31 cellular contexts compared by ENCODE assay signal in genomic region chr14:64185184-64185583, GRCh38.
"Had no signal": no experiment of that assay in that cellular context is flagged by ENCODE, and none has a peak within 500 bp of the region (broad histone marks: within the 10 kb centered on the region; RNA-seq: fewer than 3 reads in every experiment).

No MANE protein-coding gene starts in this region.

- H3K9me3 Mint-ChIP-seq: activated B cell treated with CpG ODN at 0.5 μM for 24 hours; activated CD8-positive, alpha-beta T cell treated with anti-CD3 and anti-CD28 coated beads for 36 hours; activated naive CD4-positive, alpha-beta T cell treated with anti-CD3 and anti-CD28 coated beads, Interleukin-2, amount 50 U/mL, for 24 hours; activated naive CD8-positive, alpha-beta T cell treated with anti-CD3 and anti-CD28 coated beads, Interleukin-2, amount 10 ng/mL, durations not matched to agents 7 days and 5 days; activated T-cell treated with anti-CD3 and anti-CD28 coated beads, Interleukin-2, amount 50 U/mL, for 24 hours had no signal

- FAIRE-seq: astrocyte, RCC 7860 had no signal

- H3K4me3 Mint-ChIP-seq: activated B cell treated with CpG ODN at 0.5 μM for 24 hours; activated CD8-positive, alpha-beta T cell treated with anti-CD3 and anti-CD28 coated beads for 36 hours; activated naive CD4-positive, alpha-beta T cell treated with anti-CD3 and anti-CD28 coated beads, Interleukin-2, amount 50 U/mL, for 24 hours; activated naive CD8-positive, alpha-beta T cell treated with anti-CD3 and anti-CD28 coated beads, Interleukin-2, amount 10 ng/mL, durations not matched to agents 7 days and 5 days; activated T-cell treated with anti-CD3 and anti-CD28 coated beads, Interleukin-2, amount 50 U/mL, for 24 hours had no signal

- H3K27ac ChIP-seq: breast epithelium, RWPE1, VCaP had no signal

- H3K4me1 Mint-ChIP-seq: activated B cell treated with CpG ODN at 0.5 μM for 24 hours; activated naive CD4-positive, alpha-beta T cell treated with anti-CD3 and anti-CD28 coated beads, Interleukin-2, amount 50 U/mL, for 24 hours had no signal

- DNase-seq: activated B cell treated with CpG ODN at 0.5 μM for 24 hours; activated CD4-positive, alpha-beta T cell treated with anti-CD3 and anti-CD28 coated beads for 48 hours; activated CD4-positive, alpha-beta T cell treated with anti-CD3 and anti-CD28 coated beads, Interleukin-2, amount 50 U/mL, for 4 hours; activated CD4-positive, CD25-positive, alpha-beta regulatory T cell treated with anti-CD3 and anti-CD28 coated beads, Interleukin-2, amount 50 U/mL, for 72 hours; activated CD8-positive, alpha-beta T cell treated with anti-CD3 and anti-CD28 coated beads for 36 hours; activated naive CD8-positive, alpha-beta T cell treated with anti-CD3 and anti-CD28 coated beads, Interleukin-2, amount 10 ng/mL, durations not matched to agents 7 days and 5 days; activated T-cell treated with anti-CD3 and anti-CD28 coated beads, Interleukin-2, amount 50 U/mL, for 24 hours; amygdala; body of pancreas; cerebellar nuclear complex; Karpas-422; KBM-7; NCI-H1105; NCI-H1417 treated with DMSO at 0.1 percent for 48 hours; NCI-H1930; NCI-H2081 treated with DMSO at 0.1 percent for 48 hours; NCI-H510A; NCI-H526; NCI-H748 treated with DMSO at 0.1 percent for 48 hours; NK-92 treated with Interleukin-12 subunit alpha and Interleukin-12 subunit beta, amount 100 ng/mL, for 24 hours; PC-3; SIG-M5; SW 1271; T-helper 9 cell had no signal

- H3K9me3 ChIP-seq: body of pancreas, breast epithelium had no signal

- H3K4me3 ChIP-seq: body of pancreas, breast epithelium had no signal

- H3K4me1 ChIP-seq: breast epithelium had no signal

- H3K27me3 Mint-ChIP-seq: activated B cell treated with CpG ODN at 0.5 μM for 24 hours; activated CD8-positive, alpha-beta T cell treated with anti-CD3 and anti-CD28 coated beads for 36 hours; activated naive CD4-positive, alpha-beta T cell treated with anti-CD3 and anti-CD28 coated beads, Interleukin-2, amount 50 U/mL, for 24 hours; activated naive CD8-positive, alpha-beta T cell treated with anti-CD3 and anti-CD28 coated beads, Interleukin-2, amount 10 ng/mL, durations not matched to agents 7 days and 5 days; activated T-cell treated with anti-CD3 and anti-CD28 coated beads, Interleukin-2, amount 50 U/mL, for 24 hours had no signal

- ATAC-seq: activated CD8-positive, alpha-beta T cell treated with anti-CD3 and anti-CD28 coated beads for 36 hours; body of pancreas; PC-3; Right ventricle myocardium inferior had no signal

- H3K27me3 ChIP-seq: body of pancreas, breast epithelium had no signal

- H3K27ac Mint-ChIP-seq: activated B cell treated with CpG ODN at 0.5 μM for 24 hours; activated CD8-positive, alpha-beta T cell treated with anti-CD3 and anti-CD28 coated beads for 36 hours; activated naive CD4-positive, alpha-beta T cell treated with anti-CD3 and anti-CD28 coated beads, Interleukin-2, amount 50 U/mL, for 24 hours; activated naive CD8-positive, alpha-beta T cell treated with anti-CD3 and anti-CD28 coated beads, Interleukin-2, amount 10 ng/mL, durations not matched to agents 7 days and 5 days; activated T-cell treated with anti-CD3 and anti-CD28 coated beads, Interleukin-2, amount 50 U/mL, for 24 hours had no signal
